In the genomic region with DNA sequence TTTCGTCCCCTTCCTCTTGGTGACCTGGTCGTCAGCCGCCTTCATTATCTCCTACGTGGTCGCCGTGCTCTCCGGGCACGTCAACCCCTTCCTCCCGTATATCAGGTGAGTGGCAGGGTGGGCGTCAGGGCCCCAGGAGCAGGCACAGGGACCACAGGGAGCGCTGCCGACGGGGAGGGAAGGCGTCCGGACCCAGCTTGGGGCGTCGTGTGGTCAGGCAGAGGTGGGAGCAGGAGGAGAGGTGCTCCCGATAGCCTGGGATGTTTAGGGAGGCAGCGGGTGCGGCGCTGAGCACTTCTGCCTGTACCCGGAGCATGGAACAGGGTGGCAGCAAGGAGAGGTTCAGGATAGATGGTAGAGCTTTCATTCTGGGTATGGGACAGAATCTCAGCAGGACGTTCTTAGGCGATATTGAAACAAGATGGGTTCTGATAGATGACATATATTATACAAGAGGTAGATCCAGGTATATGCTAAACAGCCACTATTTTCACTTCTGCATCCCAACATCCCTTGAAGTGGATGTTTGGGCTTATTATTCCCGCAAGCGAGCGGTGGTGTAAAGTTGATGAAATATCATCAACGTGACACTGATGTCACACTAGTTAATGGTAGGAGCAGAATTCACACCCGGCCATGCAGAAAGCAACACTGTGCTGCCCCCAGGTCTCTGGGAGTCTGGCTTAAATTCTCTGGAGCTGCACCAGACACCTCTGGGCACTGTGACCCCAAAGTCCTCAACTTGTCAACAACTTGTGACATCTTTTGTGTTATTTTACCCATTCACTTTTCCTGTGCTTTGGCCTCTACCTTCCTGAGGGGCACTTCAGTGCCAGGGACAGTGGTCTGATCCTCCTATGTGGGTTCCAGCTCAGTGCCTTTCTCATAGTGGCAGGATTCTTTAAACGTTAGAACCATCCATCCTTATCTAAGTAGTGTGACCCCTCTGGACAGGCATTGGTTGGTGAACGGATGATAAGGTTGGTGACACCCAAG, we compare ENCODE assay signal across 8 cellular contexts. TPM values are rescaled to one million over a fixed set of nuclear protein-coding genes. Genes with fewer than 3 reads are reported as not detected.
A peak's percentile ranks its signal among the peaks of the same experiment; 100 is the strongest.
DNase-seq lines count a peak whose midpoint lies in the region; ATAC-seq and TF ChIP-seq lines count a peak whose summit lies in the region.

No MANE protein-coding gene starts in this region.

- H3K27me3 ChIP-seq in GM06990 (replicated peaks; ENCODE audit: control insufficient read depth, insufficient read depth, low read length), result no peaks in the 10 kb centered on the region
- H3K27me3 ChIP-seq in right cardiac atrium (ENCODE audit: control insufficient read depth, insufficient read depth), result no peaks in the 10 kb centered on the region
- H3K27me3 ChIP-seq in sigmoid colon, result no peaks in the 10 kb centered on the region

- H3K36me3 ChIP-seq in GM06990 (ENCODE audit: control insufficient read depth, insufficient read depth, low read length), result peaks cover 1% of the 10 kb centered on the region
- H3K36me3 ChIP-seq in KOPT-K1 (ENCODE audit: insufficient read depth, low read length), result no peaks in the 10 kb centered on the region
- no peaks in the 10 kb centered on the region for H3K36me3 ChIP-seq in sigmoid colon

- intact Hi-C loops in right cardiac atrium (cut with DNase I) (no loop called here), sigmoid colon (cut with DNase I) (loop anchor here (1.0 to 2.0 kb wide), 2 partner anchors 47 to 471 kb away; a partner anchor contains a TSS)

- H3K36me3 Mint-ChIP-seq in activated naive CD8-positive, alpha-beta T cell, result no peaks in the 10 kb centered on the region

- H3K4me3 ChIP-seq in GM06990 (replicated peaks; ENCODE audit: low read depth, low read length), result peak overlapping the region; percentile 99
- peak overlapping the region; percentile 63 for H3K4me3 ChIP-seq in right cardiac atrium (ENCODE audit: low read length)
- H3K4me3 ChIP-seq in sigmoid colon, result peak overlapping the region; percentile 76 to 98 (median 86)

- 3% methylated on average over 31 of the region's 31 CpGs for WGBS in right cardiac atrium
- WGBS in sigmoid colon, 2 donors, result 5 to 6% methylated on average over 31 of the region's 31 CpGs

- no peak for TF ChIP-seq POLR2A in sigmoid colon (IDR thresholded peaks at IDR 0.05)

- H3K27ac ChIP-seq in KOPT-K1 (ENCODE audit: low read depth, low read length, poor library complexity, severe bottlenecking) (peak overlapping the region; percentile 52), right cardiac atrium (ENCODE audit: low read length) (peak overlapping the region; percentile 92), sigmoid colon (peak overlapping the region; percentile 92 to 99 (median 98))

- no peaks in the 10 kb centered on the region for H3K27me3 Mint-ChIP-seq in activated naive CD8-positive, alpha-beta T cell

- TF ChIP-seq CTCF in GM06990 (IDR thresholded peaks at IDR 0.05; ENCODE audit: insufficient read depth, low read length, poor library complexity, severe bottlenecking), result no peak
- no peak for TF ChIP-seq CTCF in sigmoid colon (IDR thresholded peaks at IDR 0.05)

- H3K4me1 ChIP-seq in right cardiac atrium (ENCODE audit: control insufficient read depth, insufficient read depth, low read length) (no peaks in the 10 kb centered on the region), sigmoid colon (peaks cover 0 to 18% (median 9%) of the 10 kb centered on the region in 4 donors)

- peaks cover 11% of the 10 kb centered on the region for H3K4me1 Mint-ChIP-seq in activated naive CD8-positive, alpha-beta T cell (ENCODE audit: low read depth)

- H3K4me3 Mint-ChIP-seq in activated naive CD8-positive, alpha-beta T cell, result peak overlapping the region; percentile 83

- H3K27ac Mint-ChIP-seq in activated naive CD8-positive, alpha-beta T cell, result peak overlapping the region; percentile 36

- no peaks in the 10 kb centered on the region for H3K9me3 Mint-ChIP-seq in activated naive CD8-positive, alpha-beta T cell (ENCODE audit: low read depth)

- DNase-seq in GM06990 (ENCODE audit: extremely low read depth, insufficient read length) (no peak), right cardiac atrium (peak in 1 of 3 donors; percentile 40), sigmoid colon (peak; percentile 75), mesenteric fat pad (ENCODE audit: low spot score) (no peak), NCI-H1048 (lab: John Stamatoyannopoulos, UW) (no peak)

- no peaks in the 10 kb centered on the region for H3K9me3 ChIP-seq in KOPT-K1 (ENCODE audit: insufficient read depth, low read length, poor library complexity, severe bottlenecking)
- no peaks in the 10 kb centered on the region for H3K9me3 ChIP-seq in right cardiac atrium (ENCODE audit: control insufficient read depth, low read length)
- no peaks in the 10 kb centered on the region for H3K9me3 ChIP-seq in sigmoid colon

- ATAC-seq in GM21619 (IDR thresholded peaks at IDR 0.05; ENCODE audit: unreplicated experiment), result peak; percentile 14
- ATAC-seq in right cardiac atrium, result peak; percentile 1 to 4

- TF ChIP-seq EP300 in sigmoid colon (IDR thresholded peaks at IDR 0.05), result no peak

RNA-seq across cellular contexts. Expression of a gene that starts 0.7 kb away (rescaled TPM):
- total RNA-seq in right cardiac atrium (10 to 100 TPM in 1 of 4 donors, 1 to 10 TPM in 3; 6.3 to 13.3 (median 9.0) TPM), sigmoid colon (10 to 100 TPM; 13.3 to 21.6 (median 18.1) TPM), mesenteric fat pad (35.3 TPM)
- polyA plus RNA-seq in right cardiac atrium (4.7 TPM), sigmoid colon (10 to 100 TPM in 2 of 3 donors, 1 to 10 TPM in 1; 4.2 to 15.3 (median 10.9) TPM)

RNA-seq across cellular contexts. Expression of a gene that starts 47.4 kb away (rescaled TPM):
- total RNA-seq in right cardiac atrium, result 10 to 100 TPM; 46.7 to 53.6 (median 50.7) TPM
- 25.6 TPM for polyA plus RNA-seq in right cardiac atrium
- 10 to 100 TPM; 22.7 to 42.2 (median 36.6) TPM for total RNA-seq in sigmoid colon
- 10 to 100 TPM; 12.0 to 25.4 (median 13.8) TPM for polyA plus RNA-seq in sigmoid colon
- 26.0 TPM for total RNA-seq in mesenteric fat pad
